In genomic region chr4:114601304-114602052, GRCh38 we compare ENCODE assay signal across 12 cellular contexts. TPM values are rescaled to one million over a fixed set of nuclear protein-coding genes. Genes with fewer than 3 reads are reported as not detected.
A peak's percentile ranks its signal among the peaks of the same experiment; 100 is the strongest.
DNase-seq lines count a peak whose midpoint lies in the region; ATAC-seq and FAIRE-seq lines count a peak whose summit lies in the region.
"Had no signal": no experiment of that assay in that cellular context is flagged by ENCODE, and none has a peak within 500 bp of the region (broad histone marks: within the 10 kb centered on the region; RNA-seq: fewer than 3 reads in every experiment).

No MANE protein-coding gene starts in this region.

- H2BK15ac ChIP-seq in mesendoderm (replicated peaks; ENCODE audit: low read depth) = no peak overlapping the region

- no peak overlapping the region for H3K23ac ChIP-seq in mesendoderm (ENCODE audit: low read length)

- H3K4me2 ChIP-seq in mesendoderm (ENCODE audit: low read length) = no peak overlapping the region

- H3K79me1 ChIP-seq in mesendoderm (ENCODE audit: low read length) = peaks cover 7% of the 10 kb centered on the region

- no peak overlapping the region for H3K9ac ChIP-seq in mesendoderm (ENCODE audit: low read length)

- ATAC-seq in HG02840 (IDR thresholded peaks at IDR 0.05; ENCODE audit: low FRiP score, unreplicated experiment) (peak; percentile 36), Right ventricle myocardium inferior (no peak)
- peak; percentile 53 for ATAC-seq in stimulated activated memory B cell treated with anti-CD40 and anti-IgM and Interleukin-4, amounts not matched to agents 10 μg/mL and 1 μg/mL and 100 μg/mL, for 72 hours
- ATAC-seq: activated CD4-positive, alpha-beta T cell treated with anti-CD3 and anti-CD28 coated beads for 36 hours had no signal

- intact Hi-C loops in Right ventricle myocardium inferior (cut with DNase I) = no loop called here

- no peak overlapping the region for H4K8ac ChIP-seq in mesendoderm (ENCODE audit: low read depth, low read length)

- H2BK120ac ChIP-seq in mesendoderm (ENCODE audit: low read depth, low read length) = no peak overlapping the region

- H3K4me3 Mint-ChIP-seq in stimulated activated memory B cell treated with anti-CD40 and anti-IgM and Interleukin-4, amounts not matched to agents 10 μg/mL and 1 μg/mL and 100 μg/mL, for 72 hours = no peak overlapping the region
- H3K4me3 Mint-ChIP-seq: activated CD4-positive, alpha-beta T cell treated with anti-CD3 and anti-CD28 coated beads for 36 hours had no signal

- H2BK5ac ChIP-seq in mesendoderm (ENCODE audit: low read length) = no peak overlapping the region

- H3K4me1 ChIP-seq in mesendoderm (ENCODE audit: control insufficient read depth, low read depth, low read length) = peaks cover 9% of the 10 kb centered on the region

- no peak for DNase-seq in GM19239 (ENCODE audit: insufficient read length, low spot score)
- peak; percentile 10 for DNase-seq in NCI-H345 treated with DMSO at 0.1 percent for 48 hours (lab: John Stamatoyannopoulos, UW; ENCODE audit: unreplicated experiment)
- no peak for DNase-seq in NOMO-1 treated with DMSO at 0.1 percent for 48 hours (lab: John Stamatoyannopoulos, UW; ENCODE audit: unreplicated experiment)
- no peak for DNase-seq in Right ventricle myocardium inferior (ENCODE audit: missing footprints)
- no peak for DNase-seq in mesendoderm
- no peak for DNase-seq in NOMO-1 (lab: John Stamatoyannopoulos, UW; ENCODE audit: unreplicated experiment in 2 of 2)
- DNase-seq: activated CD4-positive, alpha-beta T cell treated with anti-CD3 and anti-CD28 coated beads for 36 hours; EL had no signal

- H3K27ac ChIP-seq in mesendoderm (ENCODE audit: low read depth, low read length) = no peak overlapping the region

- no peak overlapping the region for H3K27ac Mint-ChIP-seq in stimulated activated memory B cell treated with anti-CD40 and anti-IgM and Interleukin-4, amounts not matched to agents 10 μg/mL and 1 μg/mL and 100 μg/mL, for 72 hours
- H3K27ac Mint-ChIP-seq: activated CD4-positive, alpha-beta T cell treated with anti-CD3 and anti-CD28 coated beads for 36 hours had no signal

- FAIRE-seq in GM19239 (lab: Jason Lieb, UNC) = peak; percentile 87

- H3K79me2 ChIP-seq in mesendoderm (ENCODE audit: control insufficient read depth, insufficient read depth, low read length) = peaks cover 7% of the 10 kb centered on the region

- H3K9me3 Mint-ChIP-seq in stimulated activated memory B cell treated with anti-CD40 and anti-IgM and Interleukin-4, amounts not matched to agents 10 μg/mL and 1 μg/mL and 100 μg/mL, for 72 hours = no peaks in the 10 kb centered on the region

- no peak overlapping the region for H3K18ac ChIP-seq in mesendoderm (ENCODE audit: low read length)

- H3K36me3 Mint-ChIP-seq in stimulated activated memory B cell treated with anti-CD40 and anti-IgM and Interleukin-4, amounts not matched to agents 10 μg/mL and 1 μg/mL and 100 μg/mL, for 72 hours = no peaks in the 10 kb centered on the region

- H3K56ac ChIP-seq in mesendoderm (ENCODE audit: low read length) = no peak overlapping the region

- no peaks in the 10 kb centered on the region for H3K36me3 ChIP-seq in mesendoderm (ENCODE audit: control insufficient read depth, insufficient read depth, low read length)
- H3K36me3 ChIP-seq: Peyer's patch had no signal

- H3K4me3 ChIP-seq in mesendoderm (ENCODE audit: low read length) = no peak overlapping the region

- no CpG with 5 or more reads among the region's 5 CpGs for WGBS in mesendoderm (ENCODE audit: extremely low coverage, insufficient coverage, low lambda C conversion rate)

- peaks cover 13% of the 10 kb centered on the region for H3K4me1 Mint-ChIP-seq in stimulated activated memory B cell treated with anti-CD40 and anti-IgM and Interleukin-4, amounts not matched to agents 10 μg/mL and 1 μg/mL and 100 μg/mL, for 72 hours

- H4K5ac ChIP-seq in mesendoderm (ENCODE audit: low read length) = no peak overlapping the region

- H3K27me3 ChIP-seq in mesendoderm (ENCODE audit: insufficient read depth, low read length, poor library complexity) = no peaks in the 10 kb centered on the region
- H3K27me3 ChIP-seq: Peyer's patch had no signal

- H3K4ac ChIP-seq in mesendoderm (ENCODE audit: low read depth, low read length) = no peak overlapping the region

- H2AK5ac ChIP-seq in mesendoderm (ENCODE audit: low read length) = no peak overlapping the region

- no peaks in the 10 kb centered on the region for H3K27me3 Mint-ChIP-seq in stimulated activated memory B cell treated with anti-CD40 and anti-IgM and Interleukin-4, amounts not matched to agents 10 μg/mL and 1 μg/mL and 100 μg/mL, for 72 hours

RNA-seq across cellular contexts. Expression of gene UGT8, which starts 2.9 kb away (rescaled TPM):
- total RNA-seq in Right ventricle myocardium inferior = not detected
- polyA plus RNA-seq in mesendoderm (2013, experiment 1 of 2) = 9.9 TPM
- polyA plus RNA-seq in mesendoderm (2013, experiment 2 of 2) = 10.0 TPM
- polyA plus RNA-seq: fibroblast of lung had no signal
